15 cellular contexts compared by ENCODE assay signal in the genomic region with DNA sequence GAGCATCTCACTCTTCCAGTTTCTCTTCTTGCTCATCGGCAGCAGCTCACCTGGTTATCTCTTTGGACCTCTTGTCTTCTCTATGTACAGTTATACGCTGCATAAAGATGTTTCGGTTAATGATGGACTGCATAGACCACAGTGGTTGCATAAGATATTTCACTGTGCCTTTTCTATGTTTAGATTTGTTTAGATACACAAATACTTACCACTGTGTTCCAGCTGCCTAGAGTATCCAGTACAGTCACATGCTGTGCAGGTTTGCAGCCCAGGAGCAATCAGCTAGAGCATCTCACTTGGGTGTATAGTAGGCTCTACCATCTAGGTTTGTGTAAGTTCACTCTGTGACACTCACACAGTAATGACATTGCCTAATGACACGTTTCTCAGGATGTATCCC. TPM values are rescaled to one million over a fixed set of nuclear protein-coding genes. Genes with fewer than 3 reads are reported as not detected.
DNase-seq lines count a peak whose midpoint lies in the region; ATAC-seq, FAIRE-seq and TF ChIP-seq lines count a peak whose summit lies in the region.
"Had no signal": no experiment of that assay in that cellular context is flagged by ENCODE, and none has a peak within 500 bp of the region (broad histone marks: within the 10 kb centered on the region; RNA-seq: fewer than 3 reads in every experiment).

No MANE protein-coding gene starts in this region.

- H3K36me3 ChIP-seq in IMR-90 (ENCODE audit: control insufficient read depth, insufficient read depth, low read length) (no peaks in the 10 kb centered on the region), GM12878 (ENCODE audit: control insufficient read depth in 2 of 2, insufficient read depth in 2 of 2, low read length in 1 of 2) (no peaks in the 10 kb centered on the region), mesenchymal stem cell (ENCODE audit: control insufficient read depth in 1 of 2, insufficient read depth in 2 of 2, low read depth in 1 of 2, low read length in 2 of 2) (peaks cover 0 to 3% of the 10 kb centered on the region in 2 experiments), left lung (no peaks in the 10 kb centered on the region)
- H3K36me3 ChIP-seq: BLaER1 had no signal

- no peak overlapping the region for H2BK5ac ChIP-seq in IMR-90 (ENCODE audit: low read depth, low read length, poor library complexity, severe bottlenecking)
- H2BK5ac ChIP-seq in mesenchymal stem cell (ENCODE audit: low read depth, low read length, poor library complexity, severe bottlenecking): no peak overlapping the region

- ATAC-seq in IMR-90 (ENCODE audit: low read depth) (peak; percentile 64), GM12878 (no peak), HG02840 (IDR thresholded peaks at IDR 0.05; ENCODE audit: low FRiP score, unreplicated experiment) (no peak), left lung (no peak)
- no peak for ATAC-seq in activated CD8-positive, alpha-beta T cell treated with anti-CD3 and anti-CD28 coated beads, Interleukin-2, amount 10 ng/mL, durations not matched to agents 7 days and 5 days
- ATAC-seq: HepG2 had no signal

- H3K27me3 Mint-ChIP-seq in activated CD8-positive, alpha-beta T cell treated with anti-CD3 and anti-CD28 coated beads, Interleukin-2, amount 10 ng/mL, durations not matched to agents 7 days and 5 days (ENCODE audit: low read depth): peaks cover 77% of the 10 kb centered on the region

- intact Hi-C loops in IMR-90 (cut with micrococcal nuclease): no loop called here
- intact Hi-C loops in GM12878 (cut with micrococcal nuclease; ENCODE audit: unreplicated experiment): no loop called here
- intact Hi-C loops in left lung (cut with DNase I): no loop called here

- no TSS peak for BruUV-seq in IMR-90 (replicated peaks; lab: Mats Ljungman, UMichigan)
- no TSS peak for BruUV-seq in GM12878 (replicated peaks; lab: Mats Ljungman, UMichigan)

- H4K5ac ChIP-seq in IMR-90 (ENCODE audit: low read depth, low read length): no peak overlapping the region

- H3K4me3 Mint-ChIP-seq in activated CD8-positive, alpha-beta T cell treated with anti-CD3 and anti-CD28 coated beads, Interleukin-2, amount 10 ng/mL, durations not matched to agents 7 days and 5 days: no peak overlapping the region

- TF ChIP-seq RAD21 in IMR-90 (IDR thresholded peaks at IDR 0.05; ENCODE audit: low read length) (no peak), GM12878 (IDR thresholded peaks at IDR 0.05; ENCODE audit: insufficient read depth, low read depth, low read length) (no peak)

- no peak overlapping the region for H3K27ac Mint-ChIP-seq in activated CD8-positive, alpha-beta T cell treated with anti-CD3 and anti-CD28 coated beads, Interleukin-2, amount 10 ng/mL, durations not matched to agents 7 days and 5 days
- H3K27ac Mint-ChIP-seq: CD8-positive, alpha-beta memory T cell had no signal

- CTCF ChIA-PET in IMR-90 (lab: Yijun Ruan, JAX) (interaction anchor here (0.8 kb wide), 1 partner anchor 46 kb away, joined by 3 read pairs; no protein-coding TSS in a partner anchor), GM12878 (lab: Yijun Ruan, JAX) (interaction anchor here (1.5 to 5.0 kb wide), 3 partner anchors 8 to 419 kb away, joined by 6 to 28 read pairs (median 6); no protein-coding TSS in a partner anchor)
- CTCF ChIA-PET in activated CD8-positive, alpha-beta T cell treated with anti-CD3 and anti-CD28 coated beads, Interleukin-2, amount 10 ng/mL, durations not matched to agents 7 days and 5 days (lab: Charles Lee): interaction anchor here (1.4 to 5.1 kb wide), 2 partner anchors 47 to 419 kb away, joined by 4 to 38 read pairs; no protein-coding TSS in a partner anchor

- H3K36me3 Mint-ChIP-seq in activated CD8-positive, alpha-beta T cell treated with anti-CD3 and anti-CD28 coated beads, Interleukin-2, amount 10 ng/mL, durations not matched to agents 7 days and 5 days (ENCODE audit: low read depth): no peaks in the 10 kb centered on the region
- H3K36me3 Mint-ChIP-seq: CD8-positive, alpha-beta memory T cell had no signal

- in situ Hi-C loops in IMR-90 (cut with MboI; ENCODE audit: low sequenced_read_pairs): no loop called here
- in situ Hi-C loops in GM12878 (cut with MboI): no loop called here

- peaks cover 37% of the 10 kb centered on the region for H3K4me1 ChIP-seq in IMR-90 (ENCODE audit: control insufficient read depth, insufficient read depth, low read length)
- peaks cover 31% of the 10 kb centered on the region for H3K4me1 ChIP-seq in GM12878 (ENCODE audit: control insufficient read depth, insufficient read depth, low read length)
- H3K4me1 ChIP-seq in mesenchymal stem cell (ENCODE audit: control insufficient read depth, insufficient read depth, low read depth, low read length): peaks cover 29% of the 10 kb centered on the region
- H3K4me1 ChIP-seq in left lung: peaks cover 0 to 14% of the 10 kb centered on the region in 2 donors

- peak overlapping the region; percentile 50; the same call in 1 of the 2 replicates for H2BK120ac ChIP-seq in IMR-90 (ENCODE audit: low read depth, low read length)
- no peak overlapping the region for H2BK120ac ChIP-seq in mesenchymal stem cell (ENCODE audit: low read depth, low read length)

- DNase-seq in GM18507 (ENCODE audit: extremely low spot score, insufficient read length, low read depth): no peak
- DNase-seq in IMR-90: peak; percentile 42
- no peak for DNase-seq in GM12878 (ENCODE audit: low read depth, low spot score)
- peak; percentile 55 for DNase-seq in mesenchymal stem cell
- DNase-seq in DMS79 (lab: John Stamatoyannopoulos, UW): no peak
- DNase-seq in activated CD8-positive, alpha-beta T cell treated with anti-CD3 and anti-CD28 coated beads, Interleukin-2, amount 10 ng/mL, durations not matched to agents 7 days and 5 days: no peak
- no peak for DNase-seq in left lung
- DNase-seq: 8988T; AML-193; CD8-positive, alpha-beta memory T cell; DMS53; HCEC 1CT had no signal

- FAIRE-seq in GM18507 (lab: Jason Lieb, UNC): peak; percentile 44
- no peak for FAIRE-seq in GM12878 (lab: Jason Lieb, UNC)
- FAIRE-seq: HepG2 had no signal

- TF ChIP-seq POLR2A in IMR-90 (IDR thresholded peaks at IDR 0.05; ENCODE audit: low read depth, low read length): no peak
- no peak for TF ChIP-seq POLR2A in GM12878 (IDR thresholded peaks at IDR 0.05; ENCODE audit: low read depth, low read length)

- no CpG with 5 or more reads among the region's 4 CpGs for WGBS in IMR-90 (ENCODE audit: extremely low coverage in 2 of 2, insufficient read length in 1 of 2), 2 experiments
- 77% methylated on average over 4 of the region's 4 CpGs for WGBS in GM12878 (ENCODE audit: insufficient coverage, insufficient replicate concordance, low lambda C conversion rate, missing lambda C conversion rate)
- 94% methylated on average over 2 of the region's 4 CpGs for WGBS in mesenchymal stem cell

- peak overlapping the region; percentile 47; the same call in 1 of the 2 replicates for H3K4ac ChIP-seq in IMR-90 (ENCODE audit: low read depth, low read length)
- H3K4ac ChIP-seq in mesenchymal stem cell (ENCODE audit: low read depth in 1 of 2, low read length in 2 of 2): no peak overlapping the region

- H3K18ac ChIP-seq in IMR-90 (ENCODE audit: low read depth, low read length): no peak overlapping the region
- H3K18ac ChIP-seq in mesenchymal stem cell (ENCODE audit: low read depth in 1 of 2, low read length in 2 of 2): no peak overlapping the region

- H3K79me2 ChIP-seq in GM12878 (ENCODE audit: control insufficient read depth, insufficient read depth, low read length): peaks cover 23% of the 10 kb centered on the region

- no peaks in the 10 kb centered on the region for H3K9me3 ChIP-seq in IMR-90 (ENCODE audit: control insufficient read depth, insufficient read depth, low read length)
- no peaks in the 10 kb centered on the region for H3K9me3 ChIP-seq in GM12878 (replicated peaks; ENCODE audit: control insufficient read depth, insufficient read depth, low read length)
- no peaks in the 10 kb centered on the region for H3K9me3 ChIP-seq in mesenchymal stem cell (ENCODE audit: control insufficient read depth, low read length)
- no peaks in the 10 kb centered on the region for H3K9me3 ChIP-seq in left lung
- H3K9me3 ChIP-seq: BLaER1 had no signal

- H4K91ac ChIP-seq in IMR-90 (ENCODE audit: insufficient read depth, low read depth, low read length) (no peak overlapping the region), mesenchymal stem cell (ENCODE audit: low read length) (no peak overlapping the region)

- SMC1A ChIA-PET in GM12878 (lab: Charles Lee; ENCODE audit: uncharacterized antibody, unreplicated experiment): interaction anchor here (1.1 to 6.3 kb wide), 4 partner anchors 9 to 419 kb away, joined by 3 to 45 read pairs (median 21); no protein-coding TSS in a partner anchor

- H4K20me1 ChIP-seq in IMR-90 (ENCODE audit: insufficient read depth, low read length): peaks cover 97% of the 10 kb centered on the region
- no peaks in the 10 kb centered on the region for H4K20me1 ChIP-seq in GM12878 (ENCODE audit: control insufficient read depth, insufficient read depth)

- H3K9me1 ChIP-seq in IMR-90 (ENCODE audit: insufficient read depth, low read length): peaks cover 50% of the 10 kb centered on the region

- H3K9ac ChIP-seq in IMR-90 (ENCODE audit: low read depth, low read length) (no peak overlapping the region), GM12878 (ENCODE audit: control insufficient read depth, insufficient read depth, low read length) (no peak overlapping the region), mesenchymal stem cell (ENCODE audit: low read length) (no peak overlapping the region)
- H3K9ac ChIP-seq: BLaER1 had no signal

- H2BK20ac ChIP-seq in IMR-90 (ENCODE audit: low read depth, low read length): no peak overlapping the region

- no peak overlapping the region; the same call in 2 of the 3 replicates for H2BK15ac ChIP-seq in IMR-90 (ENCODE audit: low read depth, low read length)
- H2BK15ac ChIP-seq in mesenchymal stem cell (ENCODE audit: low read depth, poor library complexity, severe bottlenecking): no peak overlapping the region

- H2AK9ac ChIP-seq in IMR-90 (replicated peaks; ENCODE audit: low read depth, low read length, poor library complexity): no peak overlapping the region

- dilution Hi-C loops in IMR-90 (cut with HindIII; ENCODE audit: low sequenced_read_pairs, unreplicated experiment): no loop called here

- H2BK12ac ChIP-seq in mesenchymal stem cell (ENCODE audit: low read length in 2 of 2): no peak overlapping the region

- H3K4me3 ChIP-seq in IMR-90 (ENCODE audit: insufficient read depth, low read depth, low read length): no peak overlapping the region
- H3K4me3 ChIP-seq in GM12878: no peak overlapping the region
- no peak overlapping the region for H3K4me3 ChIP-seq in mesenchymal stem cell (ENCODE audit: insufficient read depth in 1 of 2, low read depth in 1 of 2, low read length in 2 of 2)
- H3K4me3 ChIP-seq in left lung: no peak overlapping the region
- H3K4me3 ChIP-seq: BLaER1 had no signal

- H4K8ac ChIP-seq in IMR-90 (ENCODE audit: low read depth in 2 of 2, low read length in 2 of 2): no peak overlapping the region
- no peak overlapping the region for H4K8ac ChIP-seq in mesenchymal stem cell (ENCODE audit: low read length)

- H3K79me1 ChIP-seq in IMR-90 (ENCODE audit: low read depth in 1 of 2, low read length in 2 of 2) (peaks cover 18 to 94% of the 10 kb centered on the region in 2 experiments; a peak in 3 of 4 replicates), mesenchymal stem cell (replicated peaks; ENCODE audit: low read length, poor library complexity, severe bottlenecking) (peaks cover 14% of the 10 kb centered on the region)

- no peak for TF ChIP-seq EP300 in GM12878 (IDR thresholded peaks at IDR 0.05; ENCODE audit: borderline replicate concordance in 1 of 2, control insufficient read depth in 1 of 2, low read depth in 2 of 2, low read length in 2 of 2)

- TF ChIP-seq CTCF in IMR-90 (conservative IDR thresholded peaks at IDR 0.05; ENCODE audit: low read depth, low read length) (no peak), GM12878 (IDR thresholded peaks at IDR 0.05 in 2 of 3, conservative IDR thresholded peaks at IDR 0.05 in 1 of 3; ENCODE audit: control insufficient read depth in 2 of 3, extremely low read depth in 1 of 3, insufficient read depth in 1 of 3, low read depth in 3 of 3, low read length in 3 of 3) (no peak), left lung (IDR thresholded peaks at IDR 0.05) (no peak)

- H2AK5ac ChIP-seq in IMR-90 (ENCODE audit: low read depth, low read length): peak overlapping the region; percentile 62; the same call in 1 of the 2 replicates
- H2AK5ac ChIP-seq in mesenchymal stem cell (ENCODE audit: low read length, severe bottlenecking): no peak overlapping the region

- POLR2A ChIA-PET in IMR-90 (lab: Charles Lee; ENCODE audit: unreplicated experiment): no interaction called here
- POLR2A ChIA-PET in GM12878 (lab: Charles Lee): interaction anchor here (1.1 kb wide), 1 partner anchor 51 kb away, joined by 4 read pairs; no protein-coding TSS in a partner anchor
- POLR2A ChIA-PET in activated CD8-positive, alpha-beta T cell treated with anti-CD3 and anti-CD28 coated beads, Interleukin-2, amount 10 ng/mL, durations not matched to agents 7 days and 5 days (lab: Charles Lee): no interaction called here

- peaks cover 30% of the 10 kb centered on the region for H3K4me1 Mint-ChIP-seq in activated CD8-positive, alpha-beta T cell treated with anti-CD3 and anti-CD28 coated beads, Interleukin-2, amount 10 ng/mL, durations not matched to agents 7 days and 5 days (ENCODE audit: low read depth)

- H3K9me3 Mint-ChIP-seq in activated CD8-positive, alpha-beta T cell treated with anti-CD3 and anti-CD28 coated beads, Interleukin-2, amount 10 ng/mL, durations not matched to agents 7 days and 5 days (ENCODE audit: insufficient read depth): no peaks in the 10 kb centered on the region
- H3K9me3 Mint-ChIP-seq: CD8-positive, alpha-beta memory T cell had no signal

- no peak overlapping the region; the same call in 1 of the 2 replicates for H3K4me2 ChIP-seq in IMR-90 (ENCODE audit: low read depth, low read length)
- H3K4me2 ChIP-seq in GM12878 (ENCODE audit: control insufficient read depth, insufficient read depth): no peak overlapping the region
- H3K4me2 ChIP-seq in mesenchymal stem cell (ENCODE audit: low read length, poor library complexity, severe bottlenecking): no peak overlapping the region
- H3K4me2 ChIP-seq: BLaER1 had no signal

- no peaks in the 10 kb centered on the region for H3K27me3 ChIP-seq in IMR-90 (ENCODE audit: control insufficient read depth, insufficient read depth, low read length)
- no peaks in the 10 kb centered on the region for H3K27me3 ChIP-seq in GM12878 (replicated peaks in 1 of 2; ENCODE audit: control insufficient read depth in 2 of 2, insufficient read depth in 2 of 2, low read length in 1 of 2)
- H3K27me3 ChIP-seq in mesenchymal stem cell (ENCODE audit: control insufficient read depth in 1 of 2, insufficient read depth in 1 of 2, low read length in 2 of 2): no peaks in the 10 kb centered on the region
- peaks cover 4 to 86% of the 10 kb centered on the region in 2 donors for H3K27me3 ChIP-seq in left lung

- 0 out of 2 replicates have a peak overlapping the region, but pooled peaks have one; percentile 58 for H3K14ac ChIP-seq in IMR-90 (replicated peaks; ENCODE audit: low read depth, low read length)
- H3K14ac ChIP-seq in mesenchymal stem cell (ENCODE audit: low read length in 2 of 2): no peak overlapping the region

- H2AFZ ChIP-seq in IMR-90 (replicated peaks; ENCODE audit: low read length, poor library complexity) (no peak overlapping the region), GM12878 (ENCODE audit: control insufficient read depth, low read depth, low read length) (no peak overlapping the region), mesenchymal stem cell (ENCODE audit: low read depth, low read length) (no peak overlapping the region)

- no peak overlapping the region for H3K56ac ChIP-seq in IMR-90 (ENCODE audit: extremely low read depth, insufficient read depth, low read length)

- RAD21 ChIA-PET in GM12878 (lab: Charles Lee; ENCODE audit: unreplicated experiment): interaction anchor here (1.1 to 6.3 kb wide), 3 partner anchors 17 to 419 kb away, joined by 4 to 55 read pairs (median 5); no protein-coding TSS in a partner anchor

- H3K23ac ChIP-seq in IMR-90 (ENCODE audit: low read depth, low read length) (peak overlapping the region; percentile 53), mesenchymal stem cell (ENCODE audit: low read length in 2 of 2) (no peak overlapping the region)

- H3K27ac ChIP-seq in IMR-90 (ENCODE audit: insufficient read depth, low read length): no peak overlapping the region
- H3K27ac ChIP-seq in GM12878 (ENCODE audit: control insufficient read depth, insufficient read depth): no peak overlapping the region
- H3K27ac ChIP-seq in mesenchymal stem cell (ENCODE audit: low read length, poor library complexity, severe bottlenecking): no peak overlapping the region
- H3K27ac ChIP-seq in left lung: no peak overlapping the region
- H3K27ac ChIP-seq: BLaER1 had no signal

RNA-seq across cellular contexts. Expression of a gene that starts 57.6 kb away (rescaled TPM):
- 4.7 TPM in 2 replicates for total RNA-seq in IMR-90 (2012; rRNA removed)
- polyA plus RNA-seq in IMR-90 (2012; rRNA removed): 7.3 and 8.8 TPM in 2 replicates
- polyA plus RNA-seq in IMR-90 (2012; cell fraction: cytosol; rRNA removed): 2.2 and 9.6 TPM in 2 replicates
- polyA plus RNA-seq in IMR-90 (2012; cell fraction: nucleus; rRNA removed; ENCODE audit: low replicate concordance): 2.8 and 5.8 TPM in 2 replicates
- total RNA-seq in GM12878 (2013; cell fraction: nucleolus; rRNA removed): 18.2 and 19.2 TPM in 2 replicates
- 11.8 and 12.8 TPM in 2 replicates for total RNA-seq in GM12878 (2014; rRNA removed)
- total RNA-seq in GM12878 (2014; rRNA removed; fragmentation: Illumina TruSeq; extraction: Trizol): 3.2 and 4.0 TPM in 2 replicates
- 18.8 and 19.0 TPM in 2 replicates for total RNA-seq in GM12878 (2021)
- 1.8 TPM for polyA plus RNA-seq in GM12878 (2011; ENCODE audit: low read depth)
- polyA plus RNA-seq in GM12878 (2011; rRNA removed): 5.6 and 12.8 TPM in 2 replicates
- 19.6 and 30.9 TPM in 2 replicates for polyA plus RNA-seq in GM12878 (2011; cell fraction: cytosol; rRNA removed)
- polyA plus RNA-seq in GM12878 (2011; cell fraction: nucleus; rRNA removed): 19.0 and 20.7 TPM in 2 replicates
- 5.9 and 6.4 TPM in 2 replicates for polyA plus RNA-seq in GM12878 (2012)
- polyA plus RNA-seq in GM12878 (2014; fragmentation: Illumina TruSeq; extraction: Trizol): 0.19 and 1.4 TPM in 2 replicates
- polyA plus RNA-seq in GM12878 (2014; fragmentation: Nextera tagmentation; extraction: Ambion mirVana): under 1 TPM; 0.44 to 0.64 TPM
- polyA plus RNA-seq in GM12878 (2014; rRNA removed): 16.8 and 19.0 TPM in 2 replicates
- 1 to 10 TPM; 1.1 to 1.7 TPM for polyA plus RNA-seq in GM12878 (2016; fragmentation: Nextera tagmentation; extraction: Ambion mirVana)
- polyA minus RNA-seq in GM12878 (2011; rRNA and poly(A)+ RNA removed): 27.5 and 47.9 TPM in 2 replicates
- 17.4 and 24.5 TPM in 2 replicates for polyA minus RNA-seq in GM12878 (2011; cell fraction: cytosol; rRNA and poly(A)+ RNA removed)
- polyA minus RNA-seq in GM12878 (2011; cell fraction: nucleus; rRNA and poly(A)+ RNA removed): 19.8 and 30.3 TPM in 2 replicates
- 4.3 TPM for polyA plus RNA-seq in mesenchymal stem cell (2013, experiment 1 of 2)
- 4.7 TPM for polyA plus RNA-seq in mesenchymal stem cell (2013, experiment 2 of 2)
- 10 to 100 TPM; 27.5 to 28.9 TPM for total RNA-seq in activated CD8-positive, alpha-beta T cell treated with anti-CD3 and anti-CD28 coated beads, Interleukin-2, amount 10 ng/mL, durations not matched to agents 7 days and 5 days
- 10 to 100 TPM; 11.5 to 15.5 TPM for total RNA-seq in left lung

Comparison
In these comparisons a context has a peak if more than half of its experiments do, and no peak if none do; other contexts are left out.
1. DNase-seq: peak in IMR-90 (single experiment) and mesenchymal stem cell (single experiment); none in GM18507 (single experiment), GM12878 (single experiment), DMS79 (single experiment), activated CD8-positive, alpha-beta T cell treated with anti-CD3 and anti-CD28 coated beads, Interleukin-2, amount 10 ng/mL, durations not matched to agents 7 days and 5 days (single experiment) and left lung (0 of 2).